23 cellular contexts compared by ENCODE assay signal in the genomic region with DNA sequence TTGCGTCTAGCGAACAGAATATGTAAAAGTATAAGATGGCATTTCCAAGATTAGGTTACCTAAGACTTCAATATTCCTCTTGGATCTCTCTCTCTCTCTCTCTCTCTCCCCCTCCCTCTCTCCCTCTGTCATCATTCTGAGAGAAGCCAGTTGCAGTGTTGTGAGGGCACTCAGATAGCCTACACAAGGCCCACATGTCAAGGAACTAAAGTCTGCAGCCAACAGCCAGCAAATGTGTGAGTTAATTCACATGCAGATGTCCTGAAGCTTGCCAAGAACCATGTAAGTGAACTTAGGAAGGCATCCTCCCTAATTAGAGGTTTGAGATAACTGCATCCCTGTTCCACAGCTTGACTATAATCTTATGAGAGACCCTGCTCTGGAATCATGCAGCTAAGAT.
DNase-seq lines count a peak whose midpoint lies in the region; ATAC-seq and TF ChIP-seq lines count a peak whose summit lies in the region.
"Had no signal": no experiment of that assay in that cellular context is flagged by ENCODE, and none has a peak within 500 bp of the region (broad histone marks: within the 10 kb centered on the region; RNA-seq: fewer than 3 reads in every experiment).

No MANE protein-coding gene starts in this region.

- H3K27me3 Mint-ChIP-seq in endodermal cell (ENCODE audit: insufficient read depth) (no peaks in the 10 kb centered on the region), type B pancreatic cell (no peaks in the 10 kb centered on the region)
- H3K27me3 Mint-ChIP-seq: CD4-positive, CD25-positive, alpha-beta regulatory T cell had no signal

- 88 to 100% methylated on average over 1 to 2 of the region's 2 CpGs for WGBS in endodermal cell (ENCODE audit: insufficient coverage in 1 of 2, insufficient read length in 1 of 2), 2 experiments
- 98% methylated on average over 2 of the region's 2 CpGs for WGBS in prostate gland

- intact Hi-C loops in prostate gland (cut with DNase I) = no loop called here

- peaks cover 16% of the 10 kb centered on the region for H3K4me1 Mint-ChIP-seq in endodermal cell
- H3K4me1 Mint-ChIP-seq in type B pancreatic cell (ENCODE audit: unreplicated experiment) = no peaks in the 10 kb centered on the region
- H3K4me1 Mint-ChIP-seq: CD4-positive, CD25-positive, alpha-beta regulatory T cell had no signal

- H3K9me3 ChIP-seq in BE2C = no peaks in the 10 kb centered on the region
- no peaks in the 10 kb centered on the region for H3K9me3 ChIP-seq in endodermal cell (ENCODE audit: control insufficient read depth, low read length)
- no peaks in the 10 kb centered on the region for H3K9me3 ChIP-seq in prostate gland
- H3K9me3 ChIP-seq: BLaER1, Peyer's patch, SK-N-SH had no signal

- no peak for ATAC-seq in HG03159 (IDR thresholded peaks at IDR 0.05; ENCODE audit: unreplicated experiment)
- ATAC-seq: HCT116 had no signal

- TF ChIP-seq POLR2A in prostate gland (IDR thresholded peaks at IDR 0.05) = no peak

- H3K27me3 ChIP-seq in BE2C (no peaks in the 10 kb centered on the region), endodermal cell (ENCODE audit: control insufficient read depth, insufficient read depth, low read length, poor library complexity, severe bottlenecking) (no peaks in the 10 kb centered on the region), prostate gland (replicated peaks; ENCODE audit: insufficient read depth) (no peaks in the 10 kb centered on the region)
- H3K27me3 ChIP-seq: BLaER1, Peyer's patch had no signal

- H3K36me3 Mint-ChIP-seq in endodermal cell (ENCODE audit: low read depth) (no peaks in the 10 kb centered on the region), type B pancreatic cell (no peaks in the 10 kb centered on the region)
- H3K36me3 Mint-ChIP-seq: CD4-positive, CD25-positive, alpha-beta regulatory T cell had no signal

- H3K4me3 Mint-ChIP-seq in endodermal cell = no peak overlapping the region
- H3K4me3 Mint-ChIP-seq in type B pancreatic cell = no peak overlapping the region
- H3K4me3 Mint-ChIP-seq: CD4-positive, CD25-positive, alpha-beta regulatory T cell had no signal

- no peak overlapping the region for H3K9ac ChIP-seq in endodermal cell (ENCODE audit: extremely low read depth, low read length, poor library complexity, severe bottlenecking)
- H3K9ac ChIP-seq: BLaER1, GM23248, SK-N-SH had no signal

- no peak overlapping the region for H3K27ac Mint-ChIP-seq in endodermal cell
- H3K27ac Mint-ChIP-seq in type B pancreatic cell = no peak overlapping the region
- H3K27ac Mint-ChIP-seq: CD4-positive, CD25-positive, alpha-beta regulatory T cell had no signal

- H3K4me3 ChIP-seq in BE2C (ENCODE audit: low read depth, low read length) = no peak overlapping the region
- no peak overlapping the region for H3K4me3 ChIP-seq in endodermal cell (ENCODE audit: low read length)
- no peak overlapping the region for H3K4me3 ChIP-seq in prostate gland
- H3K4me3 ChIP-seq: BLaER1, GM23248, Peyer's patch had no signal

- H3K36me3 ChIP-seq in BE2C (no peaks in the 10 kb centered on the region), endodermal cell (ENCODE audit: control insufficient read depth, insufficient read depth, low read length) (no peaks in the 10 kb centered on the region), prostate gland (no peaks in the 10 kb centered on the region)
- H3K36me3 ChIP-seq: BLaER1, Peyer's patch had no signal

- TF ChIP-seq CTCF in BE2C (IDR thresholded peaks at IDR 0.05; ENCODE audit: low read depth, low read length) (no peak), endodermal cell (conservative IDR thresholded peaks at IDR 0.05) (no peak), prostate gland (IDR thresholded peaks at IDR 0.05) (no peak), type B pancreatic cell (conservative IDR thresholded peaks at IDR 0.05) (no peak)

- no peaks in the 10 kb centered on the region for H3K9me3 Mint-ChIP-seq in endodermal cell
- no peaks in the 10 kb centered on the region for H3K9me3 Mint-ChIP-seq in type B pancreatic cell

- DNase-seq in BE2C = peak; percentile 15
- DNase-seq in NCI-H446 treated with DMSO at 0.1 percent for 48 hours (lab: John Stamatoyannopoulos, UW) = peak; percentile 40
- peak; percentile 48 for DNase-seq in endodermal cell
- peak; percentile 19 for DNase-seq in iPS-NIHi7 (ENCODE audit: extremely low spot score)
- DNase-seq in prostate gland (ENCODE audit: low spot score) = no peak
- DNase-seq in nucleus accumbens (lab: John Stamatoyannopoulos, UW) = no peak
- no peak for DNase-seq in type B pancreatic cell (ENCODE audit: extremely low spot score, unreplicated experiment)
- DNase-seq: CD4-positive, CD25-positive, alpha-beta regulatory T cell; GM23248; KBM-7; MV-4-11; NCI-H1105; NCI-H1436 treated with DMSO at 0.1 percent for 48 hours; NCI-H187 treated with DMSO at 0.1 percent for 48 hours; NCI-H526; OCI-M1; Peyer's patch; SIG-M5; SK-N-SH; SW 1271 had no signal

- H3K27ac ChIP-seq in endodermal cell (ENCODE audit: low read depth, low read length) = no peak overlapping the region
- H3K27ac ChIP-seq in prostate gland = no peak overlapping the region
- H3K27ac ChIP-seq: BLaER1, GM23248, Peyer's patch had no signal

- peaks cover 7% of the 10 kb centered on the region; the same call in 1 of the 2 replicates for H3K4me1 ChIP-seq in BE2C
- peaks cover 6% of the 10 kb centered on the region for H3K4me1 ChIP-seq in endodermal cell (ENCODE audit: control insufficient read depth, insufficient read depth, low read length)
- H3K4me1 ChIP-seq in prostate gland (replicated peaks) = no peaks in the 10 kb centered on the region
- H3K4me1 ChIP-seq: BLaER1, Peyer's patch had no signal

Comparison
In these comparisons a context has a peak if more than half of its experiments do, and no peak if none do; other contexts are left out.
1. DNase-seq: peak in BE2C (single experiment), NCI-H446 treated with DMSO at 0.1 percent for 48 hours (single experiment), endodermal cell (single experiment) and iPS-NIHi7 (single experiment); none in prostate gland (single experiment), nucleus accumbens (0 of 56) and type B pancreatic cell (single experiment).